In the genomic region with DNA sequence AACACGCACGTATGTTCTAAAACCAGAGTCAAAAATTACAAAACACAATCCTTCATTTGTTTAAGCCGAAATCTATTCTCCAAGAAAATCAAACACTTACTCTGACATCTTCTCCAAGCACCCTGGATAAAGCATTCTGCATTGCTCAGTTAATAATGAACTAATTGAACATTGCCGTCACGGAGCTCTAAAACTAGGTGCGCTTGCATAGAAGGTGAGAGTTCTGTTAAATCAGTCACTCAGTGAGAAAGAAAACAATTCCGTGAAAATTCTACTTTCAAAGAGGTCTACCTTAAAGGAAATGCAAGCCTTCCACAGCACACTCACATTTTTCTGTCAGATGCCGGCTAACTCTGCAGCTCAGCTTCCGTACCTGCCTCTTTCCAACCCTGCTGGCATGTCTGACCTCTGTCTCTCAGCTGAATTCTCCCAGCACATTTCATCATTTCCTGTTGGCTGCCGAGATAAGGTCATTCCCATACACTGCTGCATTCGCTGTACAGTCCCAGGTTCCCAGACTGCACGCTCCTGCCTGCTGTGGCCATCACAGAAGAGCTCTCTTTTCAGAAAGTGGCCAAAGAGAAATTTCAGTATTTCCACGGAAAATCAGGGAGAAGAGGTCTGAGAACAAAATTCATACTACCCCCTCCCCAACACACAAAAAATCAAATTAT, we compare ENCODE assay signal across 1 cellular context.
TF ChIP-seq lines count a peak whose summit lies in the region.

No MANE protein-coding gene starts in this region.

TF ChIP-seq in K562, 482 proteins besides CTCF, POLR2A, EP300 and RAD21 (continued from another document and continues in another):
- TF ChIP-seq, protein P1, sequence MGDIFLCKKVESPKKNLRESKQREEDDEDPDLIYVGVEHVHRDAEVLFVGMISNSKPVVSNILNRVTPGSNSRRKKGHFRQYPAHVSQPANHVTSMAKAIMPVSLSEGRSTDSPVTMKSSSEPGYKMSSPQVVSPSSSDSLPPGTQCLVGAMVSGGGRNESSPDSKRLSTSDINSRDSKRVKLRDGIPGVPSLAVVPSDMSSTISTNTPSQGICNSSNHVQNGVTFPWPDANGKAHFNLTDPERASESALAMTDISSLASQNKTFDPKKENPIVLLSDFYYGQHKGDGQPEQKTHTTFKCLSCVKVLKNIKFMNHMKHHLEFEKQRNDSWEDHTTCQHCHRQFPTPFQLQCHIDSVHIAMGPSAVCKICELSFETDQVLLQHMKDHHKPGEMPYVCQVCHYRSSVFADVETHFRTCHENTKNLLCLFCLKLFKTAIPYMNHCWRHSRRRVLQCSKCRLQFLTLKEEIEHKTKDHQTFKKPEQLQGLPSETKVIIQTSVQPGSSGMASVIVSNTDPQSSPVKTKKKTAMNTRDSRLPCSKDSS (IDR thresholded peaks at IDR 0.05; ENCODE audit: low read depth, partially characterized antibody), result no peak
- no peak for TF ChIP-seq ZNF740 (CRISPR knock-in tag; IDR thresholded peaks at IDR 0.05)
- no peak for TF ChIP-seq ZNF740 (tag; IDR thresholded peaks at IDR 0.05)
- no peak for TF ChIP-seq TAF15 (IDR thresholded peaks at IDR 0.05; ENCODE audit: low read depth, low read length)
- TF ChIP-seq MBD2 (IDR thresholded peaks at IDR 0.05; ENCODE audit: borderline replicate concordance, low read depth), result no peak
- TF ChIP-seq SREBF1 (IDR thresholded peaks at IDR 0.05; ENCODE audit: borderline replicate concordance, low read depth, low read length), result no peak
- no peak for TF ChIP-seq BRCA1 (IDR thresholded peaks at IDR 0.05)
- TF ChIP-seq BRCA1 (CRISPR knock-in tag; IDR thresholded peaks at IDR 0.05), result no peak
- peak; percentile 87 for TF ChIP-seq ATF7 (IDR thresholded peaks at IDR 0.05)
- no peak for TF ChIP-seq SPI1 (IDR thresholded peaks at IDR 0.05; ENCODE audit: borderline replicate concordance, low read depth, low read length)
- peak; percentile 81; the same call in 1 of the 2 replicates for TF ChIP-seq NBN (IDR thresholded peaks at IDR 0.05; ENCODE audit: low read depth)
- peak; percentile 68 for TF ChIP-seq TEAD4 (IDR thresholded peaks at IDR 0.05; ENCODE audit: low read length)
- no peak for TF ChIP-seq TEAD4 (CRISPR knock-in tag; IDR thresholded peaks at IDR 0.05; ENCODE audit: borderline replicate concordance)
- no peak for TF ChIP-seq CC2D1A (IDR thresholded peaks at IDR 0.05)
- peak; percentile 85 for TF ChIP-seq CEBPB (tag; IDR thresholded peaks at IDR 0.05)
- peak; percentile 35 for TF ChIP-seq CCNT2 (IDR thresholded peaks at IDR 0.05; ENCODE audit: borderline replicate concordance, extremely low read depth, insufficient read length, low read depth, low read length)
- TF ChIP-seq, protein P2, sequence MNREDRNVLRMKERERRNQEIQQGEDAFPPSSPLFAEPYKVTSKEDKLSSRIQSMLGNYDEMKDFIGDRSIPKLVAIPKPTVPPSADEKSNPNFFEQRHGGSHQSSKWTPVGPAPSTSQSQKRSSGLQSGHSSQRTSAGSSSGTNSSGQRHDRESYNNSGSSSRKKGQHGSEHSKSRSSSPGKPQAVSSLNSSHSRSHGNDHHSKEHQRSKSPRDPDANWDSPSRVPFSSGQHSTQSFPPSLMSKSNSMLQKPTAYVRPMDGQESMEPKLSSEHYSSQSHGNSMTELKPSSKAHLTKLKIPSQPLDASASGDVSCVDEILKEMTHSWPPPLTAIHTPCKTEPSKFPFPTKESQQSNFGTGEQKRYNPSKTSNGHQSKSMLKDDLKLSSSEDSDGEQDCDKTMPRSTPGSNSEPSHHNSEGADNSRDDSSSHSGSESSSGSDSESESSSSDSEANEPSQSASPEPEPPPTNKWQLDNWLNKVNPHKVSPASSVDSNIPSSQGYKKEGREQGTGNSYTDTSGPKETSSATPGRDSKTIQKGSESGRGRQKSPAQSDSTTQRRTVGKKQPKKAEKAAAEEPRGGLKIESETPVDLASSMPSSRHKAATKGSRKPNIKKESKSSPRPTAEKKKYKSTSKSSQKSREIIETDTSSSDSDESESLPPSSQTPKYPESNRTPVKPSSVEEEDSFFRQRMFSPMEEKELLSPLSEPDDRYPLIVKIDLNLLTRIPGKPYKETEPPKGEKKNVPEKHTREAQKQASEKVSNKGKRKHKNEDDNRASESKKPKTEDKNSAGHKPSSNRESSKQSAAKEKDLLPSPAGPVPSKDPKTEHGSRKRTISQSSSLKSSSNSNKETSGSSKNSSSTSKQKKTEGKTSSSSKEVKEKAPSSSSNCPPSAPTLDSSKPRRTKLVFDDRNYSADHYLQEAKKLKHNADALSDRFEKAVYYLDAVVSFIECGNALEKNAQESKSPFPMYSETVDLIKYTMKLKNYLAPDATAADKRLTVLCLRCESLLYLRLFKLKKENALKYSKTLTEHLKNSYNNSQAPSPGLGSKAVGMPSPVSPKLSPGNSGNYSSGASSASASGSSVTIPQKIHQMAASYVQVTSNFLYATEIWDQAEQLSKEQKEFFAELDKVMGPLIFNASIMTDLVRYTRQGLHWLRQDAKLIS (CRISPR knock-in tag; IDR thresholded peaks at IDR 0.05), result no peak
- peak; percentile 57 to 69; a peak in 3 of 4 replicates for TF ChIP-seq TRIM24 (IDR thresholded peaks at IDR 0.05)
- TF ChIP-seq SLC30A9 (CRISPR knock-in tag; IDR thresholded peaks at IDR 0.05), result no peak
- TF ChIP-seq NFRKB (IDR thresholded peaks at IDR 0.05; ENCODE audit: low read depth), result 0 out of 2 replicates have a peak, but pooled peaks have one; percentile 38
- no peak for TF ChIP-seq ZNF124 (CRISPR knock-in tag; IDR thresholded peaks at IDR 0.05)
- peak; percentile 86 for TF ChIP-seq CREM (IDR thresholded peaks at IDR 0.05; ENCODE audit: low read depth)
- TF ChIP-seq ZFX (CRISPR knock-in tag; IDR thresholded peaks at IDR 0.05), result no peak
- TF ChIP-seq RBFOX2 (IDR thresholded peaks at IDR 0.05; ENCODE audit: low read depth, low read length), result peak; percentile 65
- TF ChIP-seq AFF1 (IDR thresholded peaks at IDR 0.05; ENCODE audit: low read depth in 1 of 2, partially characterized antibody in 2 of 2), result peak in 1 of 2 experiments; percentile 35
- TF ChIP-seq, protein P3, sequence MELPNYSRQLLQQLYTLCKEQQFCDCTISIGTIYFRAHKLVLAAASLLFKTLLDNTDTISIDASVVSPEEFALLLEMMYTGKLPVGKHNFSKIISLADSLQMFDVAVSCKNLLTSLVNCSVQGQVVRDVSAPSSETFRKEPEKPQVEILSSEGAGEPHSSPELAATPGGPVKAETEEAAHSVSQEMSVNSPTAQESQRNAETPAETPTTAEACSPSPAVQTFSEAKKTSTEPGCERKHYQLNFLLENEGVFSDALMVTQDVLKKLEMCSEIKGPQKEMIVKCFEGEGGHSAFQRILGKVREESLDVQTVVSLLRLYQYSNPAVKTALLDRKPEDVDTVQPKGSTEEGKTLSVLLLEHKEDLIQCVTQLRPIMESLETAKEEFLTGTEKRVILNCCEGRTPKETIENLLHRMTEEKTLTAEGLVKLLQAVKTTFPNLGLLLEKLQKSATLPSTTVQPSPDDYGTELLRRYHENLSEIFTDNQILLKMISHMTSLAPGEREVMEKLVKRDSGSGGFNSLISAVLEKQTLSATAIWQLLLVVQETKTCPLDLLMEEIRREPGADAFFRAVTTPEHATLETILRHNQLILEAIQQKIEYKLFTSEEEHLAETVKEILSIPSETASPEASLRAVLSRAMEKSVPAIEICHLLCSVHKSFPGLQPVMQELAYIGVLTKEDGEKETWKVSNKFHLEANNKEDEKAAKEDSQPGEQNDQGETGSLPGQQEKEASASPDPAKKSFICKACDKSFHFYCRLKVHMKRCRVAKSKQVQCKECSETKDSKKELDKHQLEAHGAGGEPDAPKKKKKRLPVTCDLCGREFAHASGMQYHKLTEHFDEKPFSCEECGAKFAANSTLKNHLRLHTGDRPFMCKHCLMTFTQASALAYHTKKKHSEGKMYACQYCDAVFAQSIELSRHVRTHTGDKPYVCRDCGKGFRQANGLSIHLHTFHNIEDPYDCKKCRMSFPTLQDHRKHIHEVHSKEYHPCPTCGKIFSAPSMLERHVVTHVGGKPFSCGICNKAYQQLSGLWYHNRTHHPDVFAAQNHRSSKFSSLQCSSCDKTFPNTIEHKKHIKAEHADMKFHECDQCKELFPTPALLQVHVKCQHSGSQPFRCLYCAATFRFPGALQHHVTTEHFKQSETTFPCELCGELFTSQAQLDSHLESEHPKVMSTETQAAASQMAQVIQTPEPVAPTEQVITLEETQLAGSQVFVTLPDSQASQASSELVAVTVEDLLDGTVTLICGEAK (IDR thresholded peaks at IDR 0.05), result peak; percentile 74
- TF ChIP-seq, protein P3 (CRISPR knock-in tag; IDR thresholded peaks at IDR 0.05), result no peak
- peak; percentile 82 for TF ChIP-seq ESRRA (IDR thresholded peaks at IDR 0.05; ENCODE audit: borderline replicate concordance, low read depth)
- TF ChIP-seq PCBP2 (IDR thresholded peaks at IDR 0.05; ENCODE audit: low read depth, low read length, poor library complexity, severe bottlenecking), result no peak
- TF ChIP-seq SRF (CRISPR knock-in tag; IDR thresholded peaks at IDR 0.05), result peak in 1 of 2 experiments; percentile 47; a peak in 1 of 4 replicates
- no peak for TF ChIP-seq ZNF444 (CRISPR knock-in tag; IDR thresholded peaks at IDR 0.05)
- TF ChIP-seq HLTF (IDR thresholded peaks at IDR 0.05), result no peak
- peak; percentile 56; the same call in 1 of the 2 replicates for TF ChIP-seq SUPT5H (IDR thresholded peaks at IDR 0.05)
- TF ChIP-seq NRF1 (conservative IDR thresholded peaks at IDR 0.05 in 1 of 2, IDR thresholded peaks at IDR 0.05 in 1 of 2), result peak in 1 of 2 experiments; percentile 23; a peak in 1 of 4 replicates
- TF ChIP-seq GABPB1 (CRISPR knock-in tag; IDR thresholded peaks at IDR 0.05), result peak; percentile 84
- TF ChIP-seq, protein P4, sequence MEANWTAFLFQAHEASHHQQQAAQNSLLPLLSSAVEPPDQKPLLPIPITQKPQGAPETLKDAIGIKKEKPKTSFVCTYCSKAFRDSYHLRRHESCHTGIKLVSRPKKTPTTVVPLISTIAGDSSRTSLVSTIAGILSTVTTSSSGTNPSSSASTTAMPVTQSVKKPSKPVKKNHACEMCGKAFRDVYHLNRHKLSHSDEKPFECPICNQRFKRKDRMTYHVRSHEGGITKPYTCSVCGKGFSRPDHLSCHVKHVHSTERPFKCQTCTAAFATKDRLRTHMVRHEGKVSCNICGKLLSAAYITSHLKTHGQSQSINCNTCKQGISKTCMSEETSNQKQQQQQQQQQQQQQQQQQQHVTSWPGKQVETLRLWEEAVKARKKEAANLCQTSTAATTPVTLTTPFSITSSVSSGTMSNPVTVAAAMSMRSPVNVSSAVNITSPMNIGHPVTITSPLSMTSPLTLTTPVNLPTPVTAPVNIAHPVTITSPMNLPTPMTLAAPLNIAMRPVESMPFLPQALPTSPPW (CRISPR knock-in tag; IDR thresholded peaks at IDR 0.05), result no peak
- TF ChIP-seq JUNB (CRISPR knock-in tag; conservative IDR thresholded peaks at IDR 0.05), result no peak
- TF ChIP-seq POLR2B (IDR thresholded peaks at IDR 0.05; ENCODE audit: low read depth, partially characterized antibody), result peak; percentile 61
- TF ChIP-seq POU5F1 (IDR thresholded peaks at IDR 0.05; ENCODE audit: borderline replicate concordance, low read depth, low read length, partially characterized antibody), result no peak
